In genomic region chr11:2301631-2302272, GRCh38 we compare ENCODE assay signal across 8 cellular contexts. TPM values are rescaled to one million over a fixed set of nuclear protein-coding genes. Genes with fewer than 3 reads are reported as not detected.
DNase-seq lines count a peak whose midpoint lies in the region; ATAC-seq and TF ChIP-seq lines count a peak whose summit lies in the region.

Gene C11orf21, minus strand, starts transcription at chr11:2301918. Its CDS starts 110 bp downstream, at chr11:2301808.
Gene TSPAN32, plus strand, starts transcription at chr11:2302013. Its CDS starts 137 bp downstream, at chr11:2302150.

- H3K9me3 ChIP-seq in DOHH2 (ENCODE audit: control insufficient read depth, insufficient read depth, low read length): no peaks in the 10 kb centered on the region
- no peaks in the 10 kb centered on the region for H3K9me3 ChIP-seq in cardiac muscle cell (ENCODE audit: low read depth)

- H3K4me3 ChIP-seq in DOHH2 (ENCODE audit: low read length) (peak within 1 kb of the TSS; percentile 69), cardiac muscle cell (no peak within 1 kb of the TSS)

- no peak for TF ChIP-seq CTCF in DOHH2 (IDR thresholded peaks at IDR 0.05; ENCODE audit: low read depth, low read length, poor library complexity, severe bottlenecking)
- TF ChIP-seq CTCF in cardiac muscle cell (IDR thresholded peaks at IDR 0.05; ENCODE audit: low read depth, low read length): no peak

- peak; percentile 98 for DNase-seq in KBM-7
- DNase-seq in activated CD4-positive, alpha-beta T cell treated with anti-CD3 and anti-CD28 coated beads, Interleukin-2, amount 50 U/mL, for 48 hours: peak; percentile 64 to 72
- peak; percentile 49 to 77 for DNase-seq in cardiac muscle cell (ENCODE audit: low read depth in 1 of 2, low spot score in 1 of 2)
- DNase-seq in stimulated activated CD4-positive, alpha-beta T cell treated with anti-CD3 and anti-CD28 coated beads, Interleukin-4, amount 100 ng/mL, for 24 hours: peak; percentile 59
- DNase-seq in NCI-H2196 (lab: John Stamatoyannopoulos, UW; ENCODE audit: unreplicated experiment): no peak
- no peak for DNase-seq in DMS79 (lab: John Stamatoyannopoulos, UW)

- H3K4me1 ChIP-seq in DOHH2 (ENCODE audit: control insufficient read depth, low read length) (peaks cover 42% of the 10 kb centered on the region), cardiac muscle cell (ENCODE audit: low read depth) (peaks cover 66% of the 10 kb centered on the region)

- H3K36me3 ChIP-seq in DOHH2 (ENCODE audit: control insufficient read depth, low read length) (no peaks in the 10 kb centered on the region), cardiac muscle cell (no peaks in the 10 kb centered on the region)

- H3F3A ChIP-seq in DOHH2 (ENCODE audit: control insufficient read depth, insufficient read depth): peaks cover 6% of the 10 kb centered on the region

- in situ Hi-C loops in KBM-7 (cut with MboI; ENCODE audit: low pct_unique_long_range_greater_than_20kb, low sequenced_read_pairs): no loop called here

- no peak for ATAC-seq in GM19455 (IDR thresholded peaks at IDR 0.05; ENCODE audit: unreplicated experiment)

- H3K4me2 ChIP-seq in DOHH2 (ENCODE audit: low read length): peak within 1 kb of the TSS; percentile 56

- H3K9me2 ChIP-seq in DOHH2 (replicated peaks; ENCODE audit: control insufficient read depth, low read length): no peaks in the 10 kb centered on the region

- H3K27ac ChIP-seq in DOHH2 (ENCODE audit: low read depth, low read length): no peak within 1 kb of the TSS
- H3K27ac ChIP-seq in cardiac muscle cell: peak within 1 kb of the TSS; percentile 91

- H3K79me2 ChIP-seq in DOHH2 (ENCODE audit: control insufficient read depth, low read length): no peaks in the 10 kb centered on the region

- no peaks in the 10 kb centered on the region for H4K20me1 ChIP-seq in DOHH2 (ENCODE audit: control insufficient read depth, insufficient read depth, low read depth, low read length)

- H3K27me3 ChIP-seq in DOHH2 (ENCODE audit: control insufficient read depth, low read length) (no peaks in the 10 kb centered on the region), cardiac muscle cell (no peaks in the 10 kb centered on the region)

RNA-seq across cellular contexts. Expression of gene C11orf21, which starts in this region (rescaled TPM):
- 1.3 and 1.8 TPM in 2 replicates for total RNA-seq in cardiac muscle cell
- polyA plus RNA-seq in cardiac muscle cell: 1.5 and 1.8 TPM in 2 replicates

RNA-seq across cellular contexts. Expression of gene TSPAN32, which starts in this region (rescaled TPM):
- 22.0 and 22.4 TPM in 2 replicates for total RNA-seq in cardiac muscle cell
- 18.5 and 24.8 TPM in 2 replicates for polyA plus RNA-seq in cardiac muscle cell

Comparison
In these comparisons a context has a peak if more than half of its experiments do, and no peak if none do; other contexts are left out.
1. DNase-seq: peak in KBM-7 (single experiment), activated CD4-positive, alpha-beta T cell treated with anti-CD3 and anti-CD28 coated beads, Interleukin-2, amount 50 U/mL, for 48 hours (2 of 2), cardiac muscle cell (2 of 2) and stimulated activated CD4-positive, alpha-beta T cell treated with anti-CD3 and anti-CD28 coated beads, Interleukin-4, amount 100 ng/mL, for 24 hours (single experiment); none in NCI-H2196 (single experiment) and DMS79 (single experiment).